ENCODE assay signal across 9 cellular contexts in genomic region chr17:44066204-44066930, GRCh38. TPM values are rescaled to one million over a fixed set of nuclear protein-coding genes. Genes with fewer than 3 reads are reported as not detected.
DNase-seq lines count a peak whose midpoint lies in the region; ATAC-seq, FAIRE-seq and TF ChIP-seq lines count a peak whose summit lies in the region.
"Had no signal": no experiment of that assay in that cellular context is flagged by ENCODE, and none has a peak within 500 bp of the region (broad histone marks: within the 10 kb centered on the region; RNA-seq: fewer than 3 reads in every experiment).

Gene LSM12, minus strand, starts transcription at chr17:44066671. Its CDS starts 84 bp downstream, at chr17:44066587.

- H3K4me3 Mint-ChIP-seq in WTC11 = peak within 1 kb of the TSS; percentile 96

- in situ Hi-C loops in mammary epithelial cell (cut with MboI; ENCODE audit: low sequenced_read_pairs in 2 of 2) = no loop called here

- H3K79me2 ChIP-seq in mammary epithelial cell (ENCODE audit: insufficient read depth, low read length) = peaks cover 49% of the 10 kb centered on the region

- ATAC-seq in GM18861 (IDR thresholded peaks at IDR 0.05; ENCODE audit: unreplicated experiment) = peak; percentile 56
- peak; percentile 48 for ATAC-seq in HG03139 (IDR thresholded peaks at IDR 0.05; ENCODE audit: unreplicated experiment)
- peak; percentile 57 for ATAC-seq in WTC11

- CTCF ChIA-PET in WTC11 (lab: Charles Lee) = interaction anchor here (0.6 to 3.6 kb wide), 4 partner anchors 30 to 264 kb away, joined by 4 to 11 read pairs (median 4); no protein-coding TSS in a partner anchor
- CTCF ChIA-PET in mammary epithelial cell (lab: Charles Lee; ENCODE audit: low non-redundant PET) = interaction anchor here (0.7 to 1.9 kb wide), 3 partner anchors 17 to 57 kb away, joined by 7 to 23 read pairs (median 11); partner anchors contain the start of gene HDAC5

- dilution Hi-C loops in mammary epithelial cell (cut with HindIII; ENCODE audit: low sequenced_read_pairs) = no loop called here

- peak within 1 kb of the TSS; percentile 82 to 94 (median 87) for H3K4me3 ChIP-seq in mammary epithelial cell (replicated peaks in 1 of 3; ENCODE audit: insufficient read depth in 1 of 3, low read depth in 2 of 3, low read length in 3 of 3)
- peak within 1 kb of the TSS; percentile 68 to 73 for H3K4me3 ChIP-seq in small intestine (ENCODE audit: low read depth in 1 of 2, low read length in 2 of 2)

- no peaks in the 10 kb centered on the region for H3K9me3 Mint-ChIP-seq in WTC11

- intact Hi-C loops in mammary epithelial cell (cut with micrococcal nuclease) = no loop called here

- H3K4me1 ChIP-seq in mammary epithelial cell (ENCODE audit: insufficient read depth, low read length) (peaks cover 10% of the 10 kb centered on the region), small intestine (ENCODE audit: control insufficient read depth in 2 of 2, insufficient read depth in 1 of 2, low read depth in 1 of 2, low read length in 1 of 2) (peaks cover 3 to 5% of the 10 kb centered on the region in 2 donors)

- WGBS in mammary epithelial cell (ENCODE audit: low coverage, missing lambda C conversion rate) = 20% methylated on average over 3 of the region's 65 CpGs
- WGBS in small intestine, 3 donors = 1% methylated on average over 57 to 65 of the region's 65 CpGs

- H3K27ac ChIP-seq in mammary epithelial cell (ENCODE audit: insufficient read depth, low read depth, low read length) (peak within 1 kb of the TSS; percentile 79), small intestine (ENCODE audit: low read depth in 1 of 2, low read length in 1 of 2) (peak within 1 kb of the TSS; percentile 83 to 88)

- peak within 1 kb of the TSS; percentile 82 for H3K4me2 ChIP-seq in mammary epithelial cell (ENCODE audit: insufficient read depth, low read depth, low read length)

- peaks cover 28% of the 10 kb centered on the region for H3K36me3 Mint-ChIP-seq in WTC11

- peak within 1 kb of the TSS; percentile 82 for H2AFZ ChIP-seq in mammary epithelial cell (ENCODE audit: low read depth, low read length)

- peak within 1 kb of the TSS; percentile 87 for H3K9ac ChIP-seq in mammary epithelial cell (ENCODE audit: insufficient read depth, low read length)

- H3K27me3 ChIP-seq in mammary epithelial cell (ENCODE audit: insufficient read depth, low read length) = no peaks in the 10 kb centered on the region
- H3K27me3 ChIP-seq in small intestine (ENCODE audit: control insufficient read depth in 2 of 2, insufficient read depth in 2 of 2, low read length in 2 of 2) = no peaks in the 10 kb centered on the region

- no peak for FAIRE-seq in small intestine (lab: Jason Lieb, UNC)
- FAIRE-seq: G401.6 had no signal

- H3K9me3 ChIP-seq in mammary epithelial cell (replicated peaks; ENCODE audit: insufficient read depth, low read length) = no peaks in the 10 kb centered on the region
- no peaks in the 10 kb centered on the region for H3K9me3 ChIP-seq in small intestine (ENCODE audit: control insufficient read depth, low read depth)

- H3K36me3 ChIP-seq in mammary epithelial cell (ENCODE audit: insufficient read depth, low read length) (peaks cover 17% of the 10 kb centered on the region), small intestine (ENCODE audit: control insufficient read depth in 2 of 2, insufficient read depth in 2 of 2, low read length in 2 of 2) (peaks cover 0 to 3% of the 10 kb centered on the region in 2 donors)

- H3K27ac Mint-ChIP-seq in WTC11 = peak within 1 kb of the TSS; percentile 99

- TF ChIP-seq CTCF in WTC11 (IDR thresholded peaks at IDR 0.05) (no peak), mammary epithelial cell (conservative IDR thresholded peaks at IDR 0.05 in 1 of 2, IDR thresholded peaks at IDR 0.05 in 1 of 2; ENCODE audit: extremely low read depth in 1 of 2, insufficient read depth in 1 of 2, low read depth in 1 of 2, low read length in 2 of 2) (no peak)

- DNase-seq in 8988T (peak; percentile 87), NCI-H2227 (lab: John Stamatoyannopoulos, UW; ENCODE audit: unreplicated experiment) (peak; percentile 97), WTC11 (ENCODE audit: low spot score) (peak; percentile 93), mammary epithelial cell (peak; percentile 89), iPS-NIHi7 (ENCODE audit: extremely low spot score) (peak; percentile 94), small intestine (peak; percentile 92)

- POLR2A ChIA-PET in WTC11 (lab: Charles Lee) = interaction anchor here (0.6 to 1.5 kb wide), 4 partner anchors 30 to 157 kb away, joined by 3 to 9 read pairs (median 4); partner anchors contain the start of gene HDAC5

- H3K27me3 Mint-ChIP-seq in WTC11 (ENCODE audit: low read depth) = no peaks in the 10 kb centered on the region

- no TSS peak for BruUV-seq in mammary epithelial cell (replicated peaks; lab: Mats Ljungman, UMichigan)

- no peaks in the 10 kb centered on the region for H4K20me1 ChIP-seq in mammary epithelial cell (ENCODE audit: insufficient read depth, low read length)

- H3K4me1 Mint-ChIP-seq in WTC11 = peaks cover 40% of the 10 kb centered on the region

TF ChIP-seq in WTC11, 78 proteins besides CTCF, POLR2A, EP300 and RAD21 (continues in another document):
- TF ChIP-seq ZNF416 (CRISPR knock-in tag; IDR thresholded peaks at IDR 0.05) (0 out of 2 replicates have a peak, but pooled peaks have one; percentile 27), RELA (CRISPR knock-in tag; IDR thresholded peaks at IDR 0.05; ENCODE audit: borderline replicate concordance) (0 out of 2 replicates have a peak, but pooled peaks have one; percentile 25), ETV6 (CRISPR knock-in tag; IDR thresholded peaks at IDR 0.05) (peak; percentile 75), FOXP1 (CRISPR knock-in tag; IDR thresholded peaks at IDR 0.05; ENCODE audit: borderline replicate concordance) (peak; percentile 77; the same call in 1 of the 2 replicates), E2F1 (CRISPR knock-in tag; IDR thresholded peaks at IDR 0.05) (no peak), KAT7 (CRISPR knock-in tag; IDR thresholded peaks at IDR 0.05; ENCODE audit: borderline replicate concordance) (peak; percentile 54; the same call in 1 of the 2 replicates), FOXK1 (CRISPR knock-in tag; IDR thresholded peaks at IDR 0.05) (peak; percentile 81; the same call in 1 of the 2 replicates), ZNF512 (CRISPR knock-in tag; IDR thresholded peaks at IDR 0.05; ENCODE audit: borderline replicate concordance) (no peak), GABPB1 (CRISPR knock-in tag; IDR thresholded peaks at IDR 0.05) (peak; percentile 38), SP1 (CRISPR knock-in tag; conservative IDR thresholded peaks at IDR 0.05) (peak; percentile 88), FOXP4 (CRISPR knock-in tag; IDR thresholded peaks at IDR 0.05) (peak; percentile 53; the same call in 1 of the 2 replicates), TEAD1 (CRISPR knock-in tag; IDR thresholded peaks at IDR 0.05) (0 out of 2 replicates have a peak, but pooled peaks have one; percentile 30), USF2 (CRISPR knock-in tag; IDR thresholded peaks at IDR 0.05) (peak; percentile 44; the same call in 1 of the 2 replicates)

RNA-seq across cellular contexts. Expression of gene LSM12, which starts in this region (rescaled TPM):
- total RNA-seq in WTC11 (2021) (96.8 to 102 TPM (median 98.0 TPM) in 3 replicates), mammary epithelial cell (10 to 100 TPM; 51.2 to 79.2 TPM)
- polyA plus RNA-seq in mammary epithelial cell (62.2 TPM), small intestine (10 to 100 TPM; 24.8 to 36.4 (median 26.5) TPM)
- 112 TPM for polyA minus RNA-seq in mammary epithelial cell

Comparison
In these comparisons a context has a peak if more than half of its experiments do, and no peak if none do; other contexts are left out.
1. Peak in every context shown above with its lines: DNase-seq, ATAC-seq, H3K4me3 ChIP-seq and H3K27ac ChIP-seq.